ENCODE assay signal across 18 cellular contexts in the genomic region with DNA sequence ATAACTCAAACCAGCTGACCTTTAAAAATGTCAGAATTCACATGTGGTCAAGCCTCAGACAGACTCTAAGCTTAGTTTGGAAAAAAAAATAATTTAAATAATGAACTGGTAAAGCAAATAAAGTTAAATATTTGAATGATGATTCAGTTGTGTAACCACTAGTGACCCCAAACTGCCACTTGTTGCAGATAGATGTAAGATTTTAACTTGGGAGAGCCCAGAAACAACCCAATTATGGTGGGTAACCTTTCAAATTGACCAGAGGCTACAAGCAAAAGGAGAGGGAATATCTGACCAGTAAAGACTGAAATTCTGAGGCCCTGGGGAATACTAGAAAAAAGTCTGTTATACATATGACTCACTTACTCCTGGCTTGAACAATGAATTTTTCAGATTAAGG.
"Had no signal": no experiment of that assay in that cellular context is flagged by ENCODE, and none has a peak within 500 bp of the region (broad histone marks: within the 10 kb centered on the region; RNA-seq: fewer than 3 reads in every experiment).

No MANE protein-coding gene starts in this region.

- H3K9me3 Mint-ChIP-seq: activated CD4-positive, alpha-beta T cell treated with anti-CD3 and anti-CD28 coated beads, Interleukin-2, amount 10 ng/mL, durations not matched to agents 24 days and 14 days; stimulated activated memory B cell treated with anti-CD40 and anti-IgM and Interleukin-4, amounts not matched to agents 10 μg/mL and 1 μg/mL and 100 μg/mL, for 72 hours; WTC11 had no signal

- ATAC-seq: left colon; mucosa of descending colon; naive thymus-derived CD8-positive, alpha-beta T cell; stimulated activated memory B cell treated with anti-CD40 and anti-IgM and Interleukin-4, amounts not matched to agents 10 μg/mL and 1 μg/mL and 100 μg/mL, for 72 hours; WTC11 had no signal

- H3K9me3 ChIP-seq: breast epithelium, esophagus squamous epithelium, heart left ventricle, mucosa of descending colon, neutrophil, upper lobe of left lung had no signal

- H3K36me3 ChIP-seq: breast epithelium, esophagus squamous epithelium, heart left ventricle, neutrophil, upper lobe of left lung had no signal

- H3K36me3 Mint-ChIP-seq: naive thymus-derived CD8-positive, alpha-beta T cell; stimulated activated memory B cell treated with anti-CD40 and anti-IgM and Interleukin-4, amounts not matched to agents 10 μg/mL and 1 μg/mL and 100 μg/mL, for 72 hours; WTC11 had no signal

- H3K4me3 ChIP-seq: breast epithelium, dorsolateral prefrontal cortex, esophagus squamous epithelium, heart left ventricle, mucosa of descending colon, upper lobe of left lung had no signal

- H3K4me3 Mint-ChIP-seq: activated CD4-positive, alpha-beta T cell treated with anti-CD3 and anti-CD28 coated beads, Interleukin-2, amount 10 ng/mL, durations not matched to agents 24 days and 14 days; activated T-helper 1 cell treated with anti-CD3 and anti-CD28 coated beads, Interleukin-12 subunit alpha, Interleukin-12 subunit beta, Interleukin-2, Interleukin-4 antibody, amounts not matched to agents 30 ng/mL and 10 ng/mL and 1 ng/mL, durations not matched to agents 14 hours and 24 hours and 36 hours; naive thymus-derived CD8-positive, alpha-beta T cell; stimulated activated memory B cell treated with anti-CD40 and anti-IgM and Interleukin-4, amounts not matched to agents 10 μg/mL and 1 μg/mL and 100 μg/mL, for 72 hours; WTC11 had no signal

- H3K27me3 Mint-ChIP-seq: activated CD4-positive, alpha-beta T cell treated with anti-CD3 and anti-CD28 coated beads, Interleukin-2, amount 10 ng/mL, durations not matched to agents 24 days and 14 days had no signal

- H3K4me1 ChIP-seq: breast epithelium, esophagus squamous epithelium, heart left ventricle, upper lobe of left lung had no signal

- H3K27me3 ChIP-seq: breast epithelium, esophagus squamous epithelium, heart left ventricle, neutrophil, upper lobe of left lung had no signal

- H3K27ac ChIP-seq: dorsolateral prefrontal cortex, esophagus squamous epithelium, heart left ventricle, neutrophil, upper lobe of left lung had no signal

- H3K27ac Mint-ChIP-seq: activated CD4-positive, alpha-beta T cell treated with anti-CD3 and anti-CD28 coated beads, Interleukin-2, amount 10 ng/mL, durations not matched to agents 24 days and 14 days; activated T-helper 1 cell treated with anti-CD3 and anti-CD28 coated beads, Interleukin-12 subunit alpha, Interleukin-12 subunit beta, Interleukin-2, Interleukin-4 antibody, amounts not matched to agents 30 ng/mL and 10 ng/mL and 1 ng/mL, durations not matched to agents 14 hours and 24 hours and 36 hours; naive thymus-derived CD8-positive, alpha-beta T cell; stimulated activated memory B cell treated with anti-CD40 and anti-IgM and Interleukin-4, amounts not matched to agents 10 μg/mL and 1 μg/mL and 100 μg/mL, for 72 hours; WTC11 had no signal

- H3K4me1 Mint-ChIP-seq: activated CD4-positive, alpha-beta T cell treated with anti-CD3 and anti-CD28 coated beads, Interleukin-2, amount 10 ng/mL, durations not matched to agents 24 days and 14 days; naive thymus-derived CD8-positive, alpha-beta T cell; stimulated activated memory B cell treated with anti-CD40 and anti-IgM and Interleukin-4, amounts not matched to agents 10 μg/mL and 1 μg/mL and 100 μg/mL, for 72 hours; WTC11 had no signal

- DNase-seq: activated CD4-positive, alpha-beta T cell treated with anti-CD3 and anti-CD28 coated beads, Interleukin-2, amount 10 ng/mL, durations not matched to agents 24 days and 14 days; activated naive CD4-positive, alpha-beta T cell treated with Interleukin-2 at 50 U/mL for 16 hours; dorsolateral prefrontal cortex; esophagus squamous epithelium; heart left ventricle; left colon; mammary epithelial cell; mucosa of descending colon; naive thymus-derived CD8-positive, alpha-beta T cell; retina; SK-N-SH; T-helper 1 cell; upper lobe of left lung had no signal
